Comparison of ENCODE assay signal across 13 cellular contexts in the genomic region with DNA sequence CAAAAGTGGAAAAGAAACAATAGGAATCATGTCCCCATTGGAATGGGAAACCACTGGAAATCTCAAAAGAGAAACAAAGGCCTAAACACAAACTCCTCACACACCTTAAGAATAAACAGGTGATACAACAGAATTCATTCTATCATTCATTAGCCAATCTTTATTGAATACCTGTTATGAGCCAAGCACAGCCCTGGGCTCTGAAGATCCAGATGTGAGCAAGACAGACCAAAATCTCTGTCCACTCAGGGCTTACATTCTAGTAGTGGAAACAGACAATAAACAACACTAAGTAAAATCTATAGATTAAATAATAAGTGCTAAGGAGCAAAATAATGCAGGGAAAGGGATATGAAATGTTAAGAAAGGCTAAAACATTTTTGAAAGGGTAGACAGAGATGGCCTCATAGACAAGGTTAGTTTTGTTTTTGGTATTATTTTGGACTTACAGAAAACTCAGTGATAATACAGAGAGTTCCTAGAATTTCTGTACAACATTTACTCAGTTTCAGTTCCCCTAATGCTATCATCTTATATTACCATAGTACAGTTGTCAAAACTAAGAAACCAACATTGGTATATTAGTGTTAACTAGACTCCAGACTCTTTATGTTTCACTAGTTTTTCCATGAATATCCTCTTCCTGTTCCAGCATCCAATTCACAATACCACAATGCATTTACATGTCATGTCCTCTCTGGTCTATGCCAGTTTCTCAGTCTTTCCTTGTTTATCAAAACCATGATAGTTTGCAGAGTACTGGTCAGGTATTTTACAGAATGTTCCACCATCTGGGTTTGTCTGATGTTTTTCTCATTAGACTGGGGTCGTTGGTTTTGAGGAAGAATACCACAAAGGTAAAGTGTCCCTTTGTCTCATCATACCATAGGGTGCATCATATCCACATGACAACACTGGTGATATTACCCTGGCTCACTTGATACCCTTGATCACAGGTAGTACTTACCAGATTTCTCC.
A peak's percentile ranks its signal among the peaks of the same experiment; 100 is the strongest.
DNase-seq lines count a peak whose midpoint lies in the region; ATAC-seq and TF ChIP-seq lines count a peak whose summit lies in the region.
"Had no signal": no experiment of that assay in that cellular context is flagged by ENCODE, and none has a peak within 500 bp of the region (broad histone marks: within the 10 kb centered on the region; RNA-seq: fewer than 3 reads in every experiment).

No MANE protein-coding gene starts in this region.

- no peak overlapping the region for H3K4me3 ChIP-seq in upper lobe of left lung
- H3K4me3 ChIP-seq: K562 had no signal

- H3K27me3 ChIP-seq in upper lobe of left lung, result no peaks in the 10 kb centered on the region

- no peaks in the 10 kb centered on the region for H3K9me3 Mint-ChIP-seq in activated CD4-positive, alpha-beta T cell treated with anti-CD3 and anti-CD28 coated beads, Interleukin-2, amount 10 ng/mL, durations not matched to agents 24 days and 14 days

- no peak for TF ChIP-seq CTCF in upper lobe of left lung (IDR thresholded peaks at IDR 0.05)

- H3K36me3 ChIP-seq in upper lobe of left lung, result no peaks in the 10 kb centered on the region

- no peaks in the 10 kb centered on the region for H3K4me1 ChIP-seq in upper lobe of left lung

- intact Hi-C loops in activated CD4-positive, alpha-beta T cell treated with anti-CD3 and anti-CD28 coated beads, Interleukin-2, amount 10 ng/mL, durations not matched to agents 24 days and 14 days (cut with micrococcal nuclease), result no loop called here

- no peaks in the 10 kb centered on the region for H3K36me3 Mint-ChIP-seq in activated CD4-positive, alpha-beta T cell treated with anti-CD3 and anti-CD28 coated beads, Interleukin-2, amount 10 ng/mL, durations not matched to agents 24 days and 14 days (ENCODE audit: low read depth)

- WGBS in upper lobe of left lung, 2 donors, result 52 to 59% methylated on average over 1 of the region's 1 CpG

- ATAC-seq in HG02588 (IDR thresholded peaks at IDR 0.05; ENCODE audit: unreplicated experiment) (peak; percentile 90), HG03469 (IDR thresholded peaks at IDR 0.05; ENCODE audit: unreplicated experiment) (peak; percentile 87), upper lobe of left lung (ENCODE audit: low FRiP score in 2 of 2) (no peak)
- peak; percentile 70 for ATAC-seq in stimulated activated naive CD8-positive, alpha-beta T cell treated with anti-CD3 and anti-CD28 coated beads, Interleukin-15, Interleukin-2, amounts not matched to agents 100 U/mL and 50 U/mL, for 24 hours
- ATAC-seq: K562 had no signal

- TF ChIP-seq EP300 in upper lobe of left lung (IDR thresholded peaks at IDR 0.05), result no peak

- no peak for DNase-seq in activated CD4-positive, alpha-beta T cell treated with anti-CD3 and anti-CD28 coated beads, Interleukin-2, amount 10 ng/mL, durations not matched to agents 24 days and 14 days
- DNase-seq in activated CD4-positive, alpha-beta T cell treated with anti-CD3 and anti-CD28 coated beads, Interleukin-2, amount 50 U/mL, for 48 hours, result no peak
- no peak for DNase-seq in stimulated activated naive CD8-positive, alpha-beta T cell treated with anti-CD3 and anti-CD28 coated beads, Interleukin-15, Interleukin-2, amounts not matched to agents 100 U/mL and 50 U/mL, for 24 hours
- DNase-seq in activated gamma-delta T cell treated with Interleukin-2 at 50 U/mL for 16 hours (no peak), COLO668 (lab: John Stamatoyannopoulos, UW; ENCODE audit: unreplicated experiment) (no peak), upper lobe of left lung (no peak)
- DNase-seq: central memory CD4-positive, alpha-beta T cell; glutamatergic neuron had no signal

- no peak overlapping the region for H3K4me3 Mint-ChIP-seq in activated CD4-positive, alpha-beta T cell treated with anti-CD3 and anti-CD28 coated beads, Interleukin-2, amount 10 ng/mL, durations not matched to agents 24 days and 14 days
- H3K4me3 Mint-ChIP-seq: neural crest cell had no signal

- H3K27ac ChIP-seq in upper lobe of left lung, result no peak overlapping the region
- H3K27ac ChIP-seq: RWPE1 had no signal

- H3K4me1 Mint-ChIP-seq in activated CD4-positive, alpha-beta T cell treated with anti-CD3 and anti-CD28 coated beads, Interleukin-2, amount 10 ng/mL, durations not matched to agents 24 days and 14 days, result peaks cover 9% of the 10 kb centered on the region

- H3K27ac Mint-ChIP-seq in activated CD4-positive, alpha-beta T cell treated with anti-CD3 and anti-CD28 coated beads, Interleukin-2, amount 10 ng/mL, durations not matched to agents 24 days and 14 days, result peak overlapping the region; percentile 23

- H3K27me3 Mint-ChIP-seq in activated CD4-positive, alpha-beta T cell treated with anti-CD3 and anti-CD28 coated beads, Interleukin-2, amount 10 ng/mL, durations not matched to agents 24 days and 14 days, result no peaks in the 10 kb centered on the region

- no peaks in the 10 kb centered on the region for H3K9me3 ChIP-seq in upper lobe of left lung

- no peak for TF ChIP-seq POLR2A in upper lobe of left lung (IDR thresholded peaks at IDR 0.05)

Comparison
In these comparisons a context has a peak if more than half of its experiments do, and no peak if none do; other contexts are left out.
1. ATAC-seq: peak in HG02588 (single experiment), HG03469 (single experiment) and stimulated activated naive CD8-positive, alpha-beta T cell treated with anti-CD3 and anti-CD28 coated beads, Interleukin-15, Interleukin-2, amounts not matched to agents 100 U/mL and 50 U/mL, for 24 hours (single experiment); none in upper lobe of left lung (0 of 2).